Comparison of ENCODE assay signal across 9 cellular contexts in the genomic region with DNA sequence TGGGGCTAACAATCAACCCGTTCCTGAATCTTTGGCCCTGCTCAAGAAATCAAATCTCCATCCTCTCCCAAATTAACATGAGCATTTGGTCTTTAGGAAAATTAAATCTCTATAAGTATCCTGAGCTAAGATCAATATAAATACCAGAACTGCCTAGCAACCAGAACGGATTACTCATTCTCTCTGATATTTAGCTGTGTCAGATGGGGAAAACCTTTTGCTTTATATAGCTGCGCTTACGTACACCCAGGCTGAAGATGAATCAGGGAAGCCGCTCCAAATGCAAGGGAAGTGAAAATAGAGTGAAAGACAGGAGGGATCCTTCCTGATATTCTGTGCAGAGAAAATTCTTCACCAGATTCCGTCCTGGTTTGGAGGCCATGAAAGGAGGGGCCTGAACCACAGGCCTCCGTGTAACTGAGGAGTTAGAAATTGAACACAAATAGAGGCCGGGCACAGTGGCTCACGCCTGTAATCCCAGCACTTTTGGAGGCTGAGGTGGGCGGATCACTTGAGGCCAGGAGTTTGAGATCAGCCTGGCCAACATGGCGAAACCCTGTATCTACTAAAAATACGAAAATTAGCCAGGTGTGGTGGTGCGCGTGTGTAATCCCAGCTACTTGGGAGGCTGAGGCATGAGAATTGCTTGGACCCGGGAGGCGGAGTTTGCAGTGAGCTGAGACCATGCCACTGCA. TPM values are rescaled to one million over a fixed set of nuclear protein-coding genes. Genes with fewer than 3 reads are reported as not detected.
DNase-seq lines count a peak whose midpoint lies in the region; ATAC-seq and TF ChIP-seq lines count a peak whose summit lies in the region.
"Had no signal": no experiment of that assay in that cellular context is flagged by ENCODE, and none has a peak within 500 bp of the region (broad histone marks: within the 10 kb centered on the region; RNA-seq: fewer than 3 reads in every experiment).

No MANE protein-coding gene starts in this region.

- TF ChIP-seq CTCF in epithelial cell of esophagus (IDR thresholded peaks at IDR 0.05; ENCODE audit: insufficient read depth, low read depth, low read length, missing control alignments) (no peak), neural crest cell (conservative IDR thresholded peaks at IDR 0.05) (no peak)

- no peaks in the 10 kb centered on the region for H3K36me3 Mint-ChIP-seq in neural crest cell (ENCODE audit: low read depth)

- peaks cover 38% of the 10 kb centered on the region for H3K4me1 Mint-ChIP-seq in neural crest cell

- H3K4me3 ChIP-seq in epithelial cell of esophagus (ENCODE audit: low read length) = no peak overlapping the region

- H3K27me3 Mint-ChIP-seq in neural crest cell (ENCODE audit: low read depth) = no peaks in the 10 kb centered on the region

- DNase-seq in AG08396 (ENCODE audit: low spot score) = peak; percentile 77
- peak; percentile 11 for DNase-seq in NOMO-1 treated with dmso at 0.1 percent for 144 hours (lab: John Stamatoyannopoulos, UW; ENCODE audit: unreplicated experiment)
- DNase-seq in epithelial cell of esophagus (ENCODE audit: low read depth) = peak; percentile 88
- no peak for DNase-seq in neural crest cell (ENCODE audit: low read depth, low spot score)
- no peak for DNase-seq in central memory CD4-positive, alpha-beta T cell
- DNase-seq: stimulated activated CD4-positive, alpha-beta T cell treated with anti-CD3 and anti-CD28 coated beads, Interleukin-15, amount 100 ng/mL, for 24 hours had no signal

- peak overlapping the region; percentile 32 for H3K27ac Mint-ChIP-seq in neural crest cell (ENCODE audit: unreplicated experiment)

- no peak overlapping the region for H3K4me3 Mint-ChIP-seq in neural crest cell

- ATAC-seq in GM21825 (IDR thresholded peaks at IDR 0.05; ENCODE audit: unreplicated experiment) (no peak), HG03280 (IDR thresholded peaks at IDR 0.05; ENCODE audit: unreplicated experiment) (no peak), HG02970 (IDR thresholded peaks at IDR 0.05; ENCODE audit: low FRiP score, unreplicated experiment) (no peak)

- H3K9me3 Mint-ChIP-seq in neural crest cell = peaks cover 2% of the 10 kb centered on the region

RNA-seq across cellular contexts. Expression of a gene that starts 23.4 kb away (rescaled TPM):
- total RNA-seq in neural crest cell = 69.3 and 79.4 TPM in 2 replicates

RNA-seq across cellular contexts. Expression of a gene that starts 27.5 kb away (rescaled TPM):
- total RNA-seq in neural crest cell = 117 and 131 TPM in 2 replicates

Comparison
In these comparisons a context has a peak if more than half of its experiments do, and no peak if none do; other contexts are left out.
1. DNase-seq: peak in AG08396 (single experiment), NOMO-1 treated with dmso at 0.1 percent for 144 hours (single experiment) and epithelial cell of esophagus (single experiment); none in neural crest cell (single experiment) and central memory CD4-positive, alpha-beta T cell (single experiment).